In the genomic region with DNA sequence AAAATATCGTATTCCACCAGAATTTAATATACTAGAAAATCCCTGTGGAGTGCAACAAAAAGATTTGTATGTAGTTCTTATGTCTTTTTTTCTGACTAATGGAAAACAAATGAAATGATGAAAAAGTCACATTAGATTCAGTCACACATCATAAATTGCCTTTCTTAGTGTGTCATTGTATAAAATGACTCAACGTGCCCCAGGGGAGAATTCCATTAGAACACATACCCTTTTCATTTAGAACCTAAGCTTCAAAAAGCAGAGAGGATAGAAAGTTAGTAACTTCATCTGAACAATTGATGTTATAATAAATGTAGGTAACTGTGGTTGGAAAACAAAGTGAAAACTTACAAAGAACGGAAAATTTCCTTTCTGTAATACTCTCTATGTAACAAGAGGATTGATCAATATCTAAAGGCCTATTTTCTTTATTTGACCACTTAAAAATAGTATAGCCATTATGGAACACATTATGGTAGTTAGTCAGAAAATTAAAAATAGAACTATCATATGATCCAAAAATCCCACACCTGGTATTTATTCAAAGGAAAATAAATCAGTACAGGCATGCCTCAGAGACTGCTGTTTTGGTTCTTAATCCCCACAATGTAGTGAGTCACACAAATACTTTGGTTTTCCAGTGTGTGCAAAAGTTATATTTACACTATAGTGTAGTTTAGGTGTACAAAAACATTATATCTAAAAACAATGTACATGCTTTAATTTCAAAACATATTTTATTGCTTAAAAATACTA, we compare ENCODE assay signal across 16 cellular contexts.
A peak's percentile ranks its signal among the peaks of the same experiment; 100 is the strongest.
DNase-seq lines count a peak whose midpoint lies in the region; ATAC-seq and TF ChIP-seq lines count a peak whose summit lies in the region.
"Had no signal": no experiment of that assay in that cellular context is flagged by ENCODE, and none has a peak within 500 bp of the region (broad histone marks: within the 10 kb centered on the region; RNA-seq: fewer than 3 reads in every experiment).

No MANE protein-coding gene starts in this region.

- peak overlapping the region; percentile 72 for H3K4me2 ChIP-seq in IMR-90 (ENCODE audit: low read depth, low read length)

- H3K4me3 ChIP-seq in IMR-90 (ENCODE audit: insufficient read depth, low read depth, low read length) = no peak overlapping the region
- no peak overlapping the region for H3K4me3 ChIP-seq in body of pancreas
- H3K4me3 ChIP-seq: esophagus squamous epithelium, GM12878 had no signal

- no peaks in the 10 kb centered on the region for H3K9me1 ChIP-seq in IMR-90 (ENCODE audit: insufficient read depth, low read length)

- TF ChIP-seq CTCF in IMR-90 (conservative IDR thresholded peaks at IDR 0.05; ENCODE audit: low read depth, low read length) (no peak), glutamatergic neuron (IDR thresholded peaks at IDR 0.05; ENCODE audit: partially characterized antibody, unreplicated experiment) (no peak), body of pancreas (IDR thresholded peaks at IDR 0.05) (no peak)

- H2BK15ac ChIP-seq in IMR-90 (ENCODE audit: low read depth, low read length) = no peak overlapping the region

- H3K36me3 ChIP-seq in IMR-90 (ENCODE audit: control insufficient read depth, insufficient read depth, low read length) = no peaks in the 10 kb centered on the region
- H3K36me3 ChIP-seq in body of pancreas (replicated peaks in 1 of 2; ENCODE audit: insufficient read depth in 1 of 2, low read depth in 2 of 2) = no peaks in the 10 kb centered on the region
- H3K36me3 ChIP-seq: esophagus squamous epithelium, neutrophil had no signal

- H3K9ac ChIP-seq in IMR-90 (ENCODE audit: low read depth, low read length) = no peak overlapping the region

- no peak overlapping the region for H2AK5ac ChIP-seq in IMR-90 (ENCODE audit: low read depth, low read length)

- peak overlapping the region in 1 of 2 experiments; percentile 40; a peak in 1 of 4 replicates for H4K8ac ChIP-seq in IMR-90 (ENCODE audit: low read depth in 2 of 2, low read length in 2 of 2)

- no peak overlapping the region for H2AK9ac ChIP-seq in IMR-90 (replicated peaks; ENCODE audit: low read depth, low read length, poor library complexity)

- H3K9me3 ChIP-seq in IMR-90 (ENCODE audit: control insufficient read depth, insufficient read depth, low read length) = no peaks in the 10 kb centered on the region
- no peaks in the 10 kb centered on the region for H3K9me3 ChIP-seq in body of pancreas
- H3K9me3 ChIP-seq: esophagus squamous epithelium, neutrophil had no signal

- no peak overlapping the region for H3K14ac ChIP-seq in IMR-90 (replicated peaks; ENCODE audit: low read depth, low read length)

- H3K23ac ChIP-seq in IMR-90 (ENCODE audit: low read depth, low read length) = no peak overlapping the region; the same call in 1 of the 2 replicates

- CTCF ChIA-PET in IMR-90 (lab: Yijun Ruan, JAX) = no interaction called here

- DNase-seq in AG20443 (ENCODE audit: low spot score) (peak; percentile 24), IMR-90 (peak; percentile 89), amniotic stem cell (lab: John Stamatoyannopoulos, UW) (peak; percentile 28), kidney glomerular epithelial cell (lab: John Stamatoyannopoulos, UW) (peak; percentile 31), glutamatergic neuron (no peak), D341Med (ENCODE audit: low spot score) (no peak), body of pancreas (no peak)
- DNase-seq: amygdala; CD4-positive, alpha-beta memory T cell; esophagus squamous epithelium; left colon; NCI-H1092; stimulated activated CD4-positive, alpha-beta T cell treated with anti-CD3 and anti-CD28 coated beads, Interleukin-4, amount 100 ng/mL, for 1 hour had no signal

- peak overlapping the region; percentile 34; the same call in 1 of the 2 replicates for H3K18ac ChIP-seq in IMR-90 (ENCODE audit: low read depth, low read length)

- no TSS peak for BruUV-seq in IMR-90 (replicated peaks; lab: Mats Ljungman, UMichigan)

- POLR2A ChIA-PET in IMR-90 (lab: Charles Lee; ENCODE audit: unreplicated experiment) = no interaction called here

- H2BK5ac ChIP-seq in IMR-90 (ENCODE audit: low read depth, low read length, poor library complexity, severe bottlenecking) = peak overlapping the region; percentile 89

- no peak for TF ChIP-seq POLR2A in IMR-90 (IDR thresholded peaks at IDR 0.05; ENCODE audit: low read depth, low read length)
- TF ChIP-seq POLR2A in body of pancreas (IDR thresholded peaks at IDR 0.05) = no peak

- intact Hi-C loops in IMR-90 (cut with micrococcal nuclease) (no loop called here), body of pancreas (cut with DNase I) (no loop called here)

- dilution Hi-C loops in IMR-90 (cut with HindIII; ENCODE audit: low sequenced_read_pairs, unreplicated experiment) = no loop called here

- H3K4me1 ChIP-seq in IMR-90 (ENCODE audit: control insufficient read depth, insufficient read depth, low read length) (no peaks in the 10 kb centered on the region; the same call in 1 of the 2 replicates), body of pancreas (no peaks in the 10 kb centered on the region)

- H3K27ac Mint-ChIP-seq in glutamatergic neuron (ENCODE audit: unreplicated experiment) = no peak overlapping the region
- H3K27ac Mint-ChIP-seq: CD4-positive, alpha-beta memory T cell had no signal

- in situ Hi-C loops in IMR-90 (cut with MboI; ENCODE audit: low sequenced_read_pairs) = no loop called here

- no peaks in the 10 kb centered on the region for H3K27me3 Mint-ChIP-seq in glutamatergic neuron (ENCODE audit: unreplicated experiment)
- H3K27me3 Mint-ChIP-seq: CD4-positive, alpha-beta memory T cell had no signal

- no peak overlapping the region for H3K27ac ChIP-seq in IMR-90 (ENCODE audit: insufficient read depth, low read length)
- H3K27ac ChIP-seq in body of pancreas = no peak overlapping the region
- H3K27ac ChIP-seq: neutrophil had no signal

- H3K56ac ChIP-seq in IMR-90 (ENCODE audit: extremely low read depth, insufficient read depth, low read length) = no peak overlapping the region

- no peaks in the 10 kb centered on the region for H3K4me1 Mint-ChIP-seq in glutamatergic neuron (ENCODE audit: low read depth, unreplicated experiment)
- H3K4me1 Mint-ChIP-seq: CD4-positive, alpha-beta memory T cell had no signal

- H3K4me3 Mint-ChIP-seq in glutamatergic neuron (ENCODE audit: unreplicated experiment) = no peak overlapping the region
- H3K4me3 Mint-ChIP-seq: CD4-positive, alpha-beta memory T cell had no signal

- H4K20me1 ChIP-seq in IMR-90 (ENCODE audit: insufficient read depth, low read length) = no peaks in the 10 kb centered on the region

- no peaks in the 10 kb centered on the region for H3K27me3 ChIP-seq in IMR-90 (ENCODE audit: control insufficient read depth, insufficient read depth, low read length)
- H3K27me3 ChIP-seq in body of pancreas = no peaks in the 10 kb centered on the region
- H3K27me3 ChIP-seq: esophagus squamous epithelium, neutrophil had no signal

- H3K4ac ChIP-seq in IMR-90 (ENCODE audit: low read depth, low read length) = no peak overlapping the region; the same call in 1 of the 2 replicates

- H4K5ac ChIP-seq in IMR-90 (ENCODE audit: low read depth, low read length) = no peak overlapping the region

- no CpG with 5 or more reads among the region's 3 CpGs for WGBS in IMR-90 (ENCODE audit: extremely low coverage in 2 of 2, insufficient read length in 1 of 2), 2 experiments
- WGBS in body of pancreas, 2 donors = 50 to 56% methylated on average over 3 of the region's 3 CpGs

- H2AFZ ChIP-seq in IMR-90 (replicated peaks; ENCODE audit: low read length, poor library complexity) = no peak overlapping the region

- ATAC-seq in IMR-90 (ENCODE audit: low read depth) (peak; percentile 86), HG03175 (IDR thresholded peaks at IDR 0.05; ENCODE audit: unreplicated experiment) (no peak), body of pancreas (no peak)
- ATAC-seq: GM12878, left colon had no signal

- no peaks in the 10 kb centered on the region for H3K9me3 Mint-ChIP-seq in glutamatergic neuron (ENCODE audit: unreplicated experiment)

- H3K36me3 Mint-ChIP-seq in glutamatergic neuron (ENCODE audit: unreplicated experiment) = no peaks in the 10 kb centered on the region
- H3K36me3 Mint-ChIP-seq: CD4-positive, alpha-beta memory T cell had no signal

- no peak overlapping the region for H4K91ac ChIP-seq in IMR-90 (ENCODE audit: insufficient read depth, low read depth, low read length)

- peak overlapping the region; percentile 75; the same call in 1 of the 2 replicates for H2BK120ac ChIP-seq in IMR-90 (ENCODE audit: low read depth, low read length)

- H3K79me1 ChIP-seq in IMR-90 (ENCODE audit: low read depth in 1 of 2, low read length in 2 of 2) = no peaks in the 10 kb centered on the region

- TF ChIP-seq RAD21 in IMR-90 (IDR thresholded peaks at IDR 0.05; ENCODE audit: low read length) = no peak

- peak overlapping the region; percentile 56; the same call in 1 of the 2 replicates for H2BK20ac ChIP-seq in IMR-90 (ENCODE audit: low read depth, low read length)

TF ChIP-seq in IMR-90, 13 proteins besides CTCF, POLR2A, EP300 and RAD21:
- TF ChIP-seq NFE2L2 (IDR thresholded peaks at IDR 0.05; ENCODE audit: low read depth, low read length) (no peak), FOS (IDR thresholded peaks at IDR 0.05; ENCODE audit: low read depth, low read length) (peak; percentile 37; the same call in 1 of the 2 replicates)

Comparison
In these comparisons a context has a peak if more than half of its experiments do, and no peak if none do; other contexts are left out.
1. DNase-seq: peak in AG20443 (single experiment), IMR-90 (single experiment), amniotic stem cell (single experiment) and kidney glomerular epithelial cell (single experiment); none in glutamatergic neuron (single experiment), D341Med (single experiment) and body of pancreas (0 of 4).